1 cellular context compared by ENCODE assay signal in genomic region chr16:1094124-1094479, GRCh38.
TF ChIP-seq lines count a peak whose summit lies in the region.

No MANE protein-coding gene starts in this region.

TF ChIP-seq in K562, 482 proteins besides CTCF, POLR2A, EP300 and RAD21 (continued from another document):
- no peak for TF ChIP-seq ZBTB2 (IDR thresholded peaks at IDR 0.05)
- TF ChIP-seq CREB1 (IDR thresholded peaks at IDR 0.05): no peak
- TF ChIP-seq CREB1 (CRISPR knock-in tag; IDR thresholded peaks at IDR 0.05): no peak
- no peak for TF ChIP-seq NFYB (IDR thresholded peaks at IDR 0.05; ENCODE audit: extremely low read depth, insufficient read length)
- no peak for TF ChIP-seq ZNF444 (CRISPR knock-in tag; IDR thresholded peaks at IDR 0.05)
- TF ChIP-seq ZC3H4 (CRISPR knock-in tag; IDR thresholded peaks at IDR 0.05; ENCODE audit: borderline replicate concordance): no peak
- TF ChIP-seq HLTF (IDR thresholded peaks at IDR 0.05): no peak
- TF ChIP-seq, protein P1, sequence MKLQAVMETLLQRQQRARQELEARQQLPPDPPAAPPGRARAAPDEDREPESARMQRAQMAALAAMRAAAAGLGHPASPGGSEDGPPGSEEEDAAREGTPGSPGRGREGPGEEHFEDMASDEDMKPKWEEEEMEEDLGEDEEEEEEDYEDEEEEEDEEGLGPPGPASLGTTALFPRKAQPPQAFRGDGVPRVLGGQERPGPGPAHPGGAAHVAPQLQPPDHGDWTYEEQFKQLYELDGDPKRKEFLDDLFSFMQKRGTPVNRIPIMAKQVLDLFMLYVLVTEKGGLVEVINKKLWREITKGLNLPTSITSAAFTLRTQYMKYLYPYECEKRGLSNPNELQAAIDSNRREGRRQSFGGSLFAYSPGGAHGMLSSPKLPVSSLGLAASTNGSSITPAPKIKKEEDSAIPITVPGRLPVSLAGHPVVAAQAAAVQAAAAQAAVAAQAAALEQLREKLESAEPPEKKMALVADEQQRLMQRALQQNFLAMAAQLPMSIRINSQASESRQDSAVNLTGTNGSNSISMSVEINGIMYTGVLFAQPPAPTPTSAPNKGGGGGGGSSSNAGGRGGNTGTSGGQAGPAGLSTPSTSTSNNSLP (IDR thresholded peaks at IDR 0.05; ENCODE audit: borderline replicate concordance, low read depth, low read length): no peak
